ENCODE assay signal across 22 cellular contexts in genomic region chr20:39108746-39109145, GRCh38.
DNase-seq lines count a peak whose midpoint lies in the region; TF ChIP-seq lines count a peak whose summit lies in the region.
"Had no signal": no experiment of that assay in that cellular context is flagged by ENCODE, and none has a peak within 500 bp of the region (broad histone marks: within the 10 kb centered on the region; RNA-seq: fewer than 3 reads in every experiment).

No MANE protein-coding gene starts in this region.

- no peak overlapping the region for H3K4me3 ChIP-seq in fibroblast of mammary gland (ENCODE audit: control insufficient read depth, low read depth, low read length)
- no peak overlapping the region for H3K4me3 ChIP-seq in H7 (ENCODE audit: insufficient read depth, low read depth, low read length)
- H3K4me3 ChIP-seq: cardiac muscle cell, gastrocnemius medialis, lung, spleen, tibial artery had no signal

- H3K27ac ChIP-seq in caudate nucleus (ENCODE audit: low read depth, low read length) = no peak overlapping the region
- H3K27ac ChIP-seq: cardiac muscle cell, gastrocnemius medialis, spleen, tibial artery had no signal

- no peak for TF ChIP-seq CTCF in fibroblast of mammary gland (conservative IDR thresholded peaks at IDR 0.05; ENCODE audit: control insufficient read depth, insufficient read depth, low read depth, low read length)

- H3K27me3 ChIP-seq in H7 (ENCODE audit: control insufficient read depth, insufficient read depth, low read length) = peaks cover 3% of the 10 kb centered on the region; the same call in 1 of the 2 replicates

- H3K36me3 ChIP-seq in H7 (replicated peaks; ENCODE audit: control insufficient read depth, insufficient read depth, low read length) = no peaks in the 10 kb centered on the region
- H3K36me3 ChIP-seq: cardiac muscle cell, gastrocnemius medialis, spleen, tibial artery had no signal

- CTCF ChIA-PET in HEK293T (lab: Yijun Ruan, JAX) = interaction anchor here (0.8 kb wide), 1 partner anchor 156 kb away, joined by 3 read pairs; no protein-coding TSS in a partner anchor

- DNase-seq in H4 (ENCODE audit: low spot score) = peak; percentile 24
- DNase-seq in RPMI7951 (ENCODE audit: low read depth) = peak; percentile 78
- DNase-seq in fibroblast of mammary gland (ENCODE audit: low read depth) = peak; percentile 44
- peak; percentile 30 for DNase-seq in pulmonary artery endothelial cell (ENCODE audit: low read depth, low spot score)
- no peak for DNase-seq in NCI-H2081 (lab: John Stamatoyannopoulos, UW)
- DNase-seq in H7 = no peak
- DNase-seq in HEK293T (ENCODE audit: extremely low spot score) = no peak
- no peak for DNase-seq in caudate nucleus (lab: John Stamatoyannopoulos, UW)
- DNase-seq: activated CD4-positive, CD25-positive, alpha-beta regulatory T cell; activated CD8-positive, alpha-beta T cell treated with anti-CD3 and anti-CD28 coated beads, Interleukin-2, amount 10 ng/mL, durations not matched to agents 7 days and 5 days; activated naive CD8-positive, alpha-beta T cell treated with anti-CD3 and anti-CD28 coated beads for 36 hours; activated T-cell treated with anti-CD3 and anti-CD28 coated beads, Interleukin-2, amount 50 U/mL, for 72 hours; effector memory CD4-positive, alpha-beta T cell; gastrocnemius medialis; naive thymus-derived CD8-positive, alpha-beta T cell; NCI-H2171 treated with DMSO at 0.1 percent for 48 hours; SHP77; spleen; T-helper 2 cell; tibial artery had no signal

- POLR2A ChIA-PET in HEK293T (lab: Yijun Ruan, JAX) = no interaction called here

TF ChIP-seq in HEK293T, 16 proteins besides CTCF, POLR2A, EP300 and RAD21:
- TF ChIP-seq SP1 (IDR thresholded peaks at IDR 0.05) (no peak), SUZ12 (IDR thresholded peaks at IDR 0.05) (no peak), NFRKB (IDR thresholded peaks at IDR 0.05) (no peak), CTBP1 (IDR thresholded peaks at IDR 0.05; ENCODE audit: borderline replicate concordance) (no peak), ELF4 (IDR thresholded peaks at IDR 0.05) (no peak), FOXA1 (IDR thresholded peaks at IDR 0.05) (no peak)

Comparison
In these comparisons a context has a peak if more than half of its experiments do, and no peak if none do; other contexts are left out.
1. DNase-seq: peak in H4 (single experiment), RPMI7951 (single experiment), fibroblast of mammary gland (single experiment) and pulmonary artery endothelial cell (single experiment); none in NCI-H2081 (0 of 2), H7 (single experiment), HEK293T (single experiment) and caudate nucleus (0 of 61).